Comparison of ENCODE assay signal across 27 cellular contexts in the genomic region with DNA sequence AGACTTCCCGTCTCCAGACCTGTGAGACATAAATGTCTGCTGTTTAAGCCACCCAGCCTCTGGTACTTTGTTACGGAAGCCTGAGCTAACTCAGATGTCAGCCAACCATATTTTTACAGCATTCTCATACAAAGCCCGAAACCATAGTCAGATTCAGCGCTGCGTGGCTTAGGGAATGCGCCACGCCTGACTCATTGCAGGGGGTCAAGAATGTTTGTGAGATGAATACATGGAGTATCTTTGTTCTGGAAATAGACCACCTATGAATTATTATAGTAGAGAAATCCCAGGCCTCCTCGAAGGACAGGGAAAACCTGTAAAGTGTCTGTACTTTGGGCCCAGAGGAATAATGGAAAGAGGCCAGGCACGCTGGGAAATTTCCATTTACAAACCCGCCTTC.
DNase-seq lines count a peak whose midpoint lies in the region; TF ChIP-seq lines count a peak whose summit lies in the region.
"Had no signal": no experiment of that assay in that cellular context is flagged by ENCODE, and none has a peak within 500 bp of the region (broad histone marks: within the 10 kb centered on the region; RNA-seq: fewer than 3 reads in every experiment).

No MANE protein-coding gene starts in this region.

- no peak overlapping the region for H3K4me3 Mint-ChIP-seq in CD14-positive monocyte
- H3K4me3 Mint-ChIP-seq: activated CD4-positive, alpha-beta memory T cell treated with anti-CD3 and anti-CD28 coated beads, Interleukin-2, amount 10 ng/mL, durations not matched to agents 7 days and 5 days; B cell; CD8-positive, alpha-beta memory T cell; natural killer cell treated with Interleukin-12 subunit alpha and Interleukin-12 subunit beta and Interleukin-15 and Interleukin-18, amount 100 ng/mL, for 72 hours; T-helper 1 cell treated with Interleukin-12 subunit alpha and Interleukin-12 subunit beta and Interleukin-4 antibody, amounts not matched to agents 30 μg/mL and 1 μg/mL, for 36 hours had no signal

- H3K9me3 Mint-ChIP-seq in CD14-positive monocyte = peaks cover 0 to 3% (median 0%) of the 10 kb centered on the region in 7 donors
- H3K9me3 Mint-ChIP-seq: activated CD4-positive, alpha-beta memory T cell treated with anti-CD3 and anti-CD28 coated beads, Interleukin-2, amount 10 ng/mL, durations not matched to agents 7 days and 5 days; natural killer cell treated with Interleukin-12 subunit alpha and Interleukin-12 subunit beta and Interleukin-15 and Interleukin-18, amount 100 ng/mL, for 72 hours; T-helper 1 cell treated with Interleukin-12 subunit alpha and Interleukin-12 subunit beta and Interleukin-4 antibody, amounts not matched to agents 30 μg/mL and 1 μg/mL, for 36 hours had no signal

- intact Hi-C loops in CD14-positive monocyte (cut with micrococcal nuclease) = no loop called here

- H3K27ac Mint-ChIP-seq in CD14-positive monocyte = peak overlapping the region in 1 of 7 donors; percentile 17
- H3K27ac Mint-ChIP-seq: activated CD4-positive, alpha-beta memory T cell treated with anti-CD3 and anti-CD28 coated beads, Interleukin-2, amount 10 ng/mL, durations not matched to agents 7 days and 5 days; B cell; natural killer cell treated with Interleukin-12 subunit alpha and Interleukin-12 subunit beta and Interleukin-15 and Interleukin-18, amount 100 ng/mL, for 72 hours; T-helper 1 cell treated with Interleukin-12 subunit alpha and Interleukin-12 subunit beta and Interleukin-4 antibody, amounts not matched to agents 30 μg/mL and 1 μg/mL, for 36 hours had no signal

- CTCF ChIA-PET in AG04449 (lab: Yijun Ruan, JAX) = interaction anchor here (0.8 to 6.0 kb wide), 5 partner anchors 29 to 519 kb away, joined by 3 to 46 read pairs (median 3); a partner anchor contains a TSS

- no peak for TF ChIP-seq CTCF in AG04449 (IDR thresholded peaks at IDR 0.05; ENCODE audit: insufficient read depth, low read length, missing control alignments)
- no peak for TF ChIP-seq CTCF in brain microvascular endothelial cell (IDR thresholded peaks at IDR 0.05; ENCODE audit: low read depth, low read length, missing control alignments)
- TF ChIP-seq CTCF in GM20000 (IDR thresholded peaks at IDR 0.05; ENCODE audit: extremely low read depth, missing control alignments) = no peak
- no peak for TF ChIP-seq CTCF in CD14-positive monocyte (IDR thresholded peaks at IDR 0.05)

- H3K27me3 ChIP-seq in brain microvascular endothelial cell (replicated peaks) = no peaks in the 10 kb centered on the region
- H3K27me3 ChIP-seq: breast epithelium, testis had no signal

- no peaks in the 10 kb centered on the region for H3K4me1 Mint-ChIP-seq in CD14-positive monocyte
- H3K4me1 Mint-ChIP-seq: activated CD4-positive, alpha-beta memory T cell treated with anti-CD3 and anti-CD28 coated beads, Interleukin-2, amount 10 ng/mL, durations not matched to agents 7 days and 5 days; B cell; CD8-positive, alpha-beta memory T cell had no signal

- H3K27me3 Mint-ChIP-seq in CD14-positive monocyte (ENCODE audit: low read depth in 3 of 3) = peaks cover 0 to 4% (median 0%) of the 10 kb centered on the region in 3 donors

- DNase-seq in AG04449 (ENCODE audit: low read depth, low spot score) (peak; percentile 42), M059J (ENCODE audit: low read depth) (peak; percentile 94), brain microvascular endothelial cell (peak; percentile 75), non-pigmented ciliary epithelial cell (ENCODE audit: low read depth) (peak; percentile 48), hepatic stellate cell (ENCODE audit: low spot score) (no peak), OCI-M1 (lab: John Stamatoyannopoulos, UW) (no peak), GM20000 (ENCODE audit: low spot score) (no peak), CD14-positive monocyte (ENCODE audit: low spot score) (no peak)
- DNase-seq: activated CD4-positive, alpha-beta memory T cell treated with anti-CD3 and anti-CD28 coated beads, Interleukin-2, amount 10 ng/mL, durations not matched to agents 7 days and 5 days; activated CD4-positive, alpha-beta T cell treated with anti-CD3 and anti-CD28 coated beads for 1 hour; activated CD8-positive, alpha-beta memory T cell treated with anti-CD3 and anti-CD28 coated beads, Interleukin-2, amount 50 U/mL, for 4 hours; activated naive CD4-positive, alpha-beta T cell treated with Interleukin-2 at 50 U/mL for 16 hours; CD8-positive, alpha-beta memory T cell; effector CD4-positive, alpha-beta T cell; NCI-H1048; NCI-H2107; NCI-H345; NCI-H69; PC-9; small intestine; stimulated activated naive CD8-positive, alpha-beta T cell treated with anti-CD3 and anti-CD28 coated beads, Interleukin-15, Interleukin-2, amounts not matched to agents 100 U/mL and 50 U/mL, for 24 hours; testis had no signal

- H3K36me3 Mint-ChIP-seq in CD14-positive monocyte = no peaks in the 10 kb centered on the region
- H3K36me3 Mint-ChIP-seq: CD8-positive, alpha-beta memory T cell; natural killer cell treated with Interleukin-12 subunit alpha and Interleukin-12 subunit beta and Interleukin-15 and Interleukin-18, amount 100 ng/mL, for 72 hours had no signal

- H3K4me3 ChIP-seq in AG04449 (ENCODE audit: low read depth, low read length) (no peak overlapping the region), brain microvascular endothelial cell (ENCODE audit: low read depth, low read length) (no peak overlapping the region)
- H3K4me3 ChIP-seq: breast epithelium, lung, PC-9, testis had no signal

- POLR2A ChIA-PET in AG04449 (lab: Yijun Ruan, JAX) = interaction anchor here (0.7 kb wide), 1 partner anchor 425 kb away, joined by 3 read pairs; no protein-coding TSS in a partner anchor

- in situ Hi-C loops in brain microvascular endothelial cell (cut with HindIII; ENCODE audit: low pct_ligation_motif_present, low sequenced_read_pairs) = loop anchor here (25.0 kb wide), 1 partner anchor 508 kb away; a partner anchor contains a TSS

- no peaks in the 10 kb centered on the region for H3K36me3 ChIP-seq in brain microvascular endothelial cell (replicated peaks)
- H3K36me3 ChIP-seq: breast epithelium had no signal

- peak overlapping the region; percentile 54 for H3K27ac ChIP-seq in brain microvascular endothelial cell
- H3K27ac ChIP-seq: breast epithelium, PC-9, testis had no signal

Comparison
In these comparisons a context has a peak if more than half of its experiments do, and no peak if none do; other contexts are left out.
1. DNase-seq: peak in AG04449 (single experiment), M059J (single experiment), brain microvascular endothelial cell (single experiment) and non-pigmented ciliary epithelial cell (single experiment); none in hepatic stellate cell (single experiment), OCI-M1 (single experiment), GM20000 (single experiment) and CD14-positive monocyte (single experiment).